In the genomic region with DNA sequence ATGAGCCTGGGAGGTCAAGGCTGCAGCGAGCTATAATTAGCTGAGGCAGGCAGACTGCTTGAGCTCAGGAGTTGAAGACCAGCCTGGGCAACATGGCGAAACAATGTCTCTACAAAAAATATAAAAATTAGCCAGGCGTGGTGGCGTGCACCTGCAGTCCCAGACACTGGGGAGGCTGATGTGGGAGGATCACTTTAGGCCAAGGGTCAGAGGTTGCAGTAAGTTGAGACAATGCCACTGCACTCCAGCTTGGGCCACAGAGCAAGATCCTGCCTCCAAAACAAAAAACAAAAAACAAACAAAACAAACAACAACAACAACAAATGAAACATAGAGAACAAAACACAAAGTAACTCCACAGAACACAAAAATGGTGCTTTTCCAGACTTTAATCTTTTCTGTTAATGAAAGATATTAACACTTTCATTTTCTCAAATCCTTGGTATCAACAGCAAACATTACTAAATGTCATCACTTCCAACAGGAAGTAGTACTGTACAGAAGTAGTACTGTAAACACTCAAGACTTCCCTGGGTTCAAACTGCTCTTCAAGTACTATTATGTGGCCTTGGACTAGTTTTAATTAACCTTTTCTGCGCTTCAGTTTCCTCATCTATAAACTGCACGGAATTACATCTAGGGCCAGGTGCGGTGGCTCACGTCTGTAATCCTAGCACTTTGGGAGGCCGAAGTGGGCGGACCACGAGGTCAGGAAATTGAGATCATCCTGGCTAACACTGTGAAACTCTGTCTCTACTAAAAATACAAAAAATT, we compare ENCODE assay signal across 21 cellular contexts. TPM values are rescaled to one million over a fixed set of nuclear protein-coding genes. Genes with fewer than 3 reads are reported as not detected.
DNase-seq lines count a peak whose midpoint lies in the region; ATAC-seq lines count a peak whose summit lies in the region.
"Had no signal": no experiment of that assay in that cellular context is flagged by ENCODE, and none has a peak within 500 bp of the region (broad histone marks: within the 10 kb centered on the region; RNA-seq: fewer than 3 reads in every experiment).

No MANE protein-coding gene starts in this region.

- WGBS in mesendoderm (ENCODE audit: extremely low coverage, insufficient coverage, low lambda C conversion rate) = no CpG with 5 or more reads among the region's 11 CpGs

- DNase-seq in T-helper 2 cell treated with Interferon-gamma antibody and Interleukin-4, amounts not matched to agents 5 μg/mL and 100 μg/mL, for 36 hours (ENCODE audit: low spot score) = no peak
- DNase-seq in T-helper 2 cell (no peak), Karpas-422 (no peak), NCI-H2107 (lab: John Stamatoyannopoulos, UW) (no peak), mesendoderm (no peak), NCI-H748 treated with DMSO at 0.1 percent for 48 hours (lab: John Stamatoyannopoulos, UW) (no peak)
- no peak for DNase-seq in activated naive CD8-positive, alpha-beta T cell treated with anti-CD3 and anti-CD28 coated beads for 36 hours
- DNase-seq in naive thymus-derived CD4-positive, alpha-beta T cell = no peak
- DNase-seq: effector CD4-positive, alpha-beta T cell; H7; heart left ventricle; KBM-7; mammary epithelial cell; NCI-H1105; RPMI8226; stimulated activated naive CD4-positive, alpha-beta T cell; uterus; WERI-Rb-1 had no signal

- peak overlapping the region; percentile 71 for H3K4me2 ChIP-seq in Karpas-422 (ENCODE audit: low read depth, low read length, poor library complexity, severe bottlenecking)
- H3K4me2 ChIP-seq in mesendoderm (ENCODE audit: low read length) = no peak overlapping the region
- H3K4me2 ChIP-seq: BLaER1 had no signal

- H3K36me3 Mint-ChIP-seq in T-helper 2 cell treated with Interferon-gamma antibody and Interleukin-4, amounts not matched to agents 5 μg/mL and 100 μg/mL, for 36 hours (ENCODE audit: low read depth) = peaks cover 60% of the 10 kb centered on the region
- peaks cover 46% of the 10 kb centered on the region for H3K36me3 Mint-ChIP-seq in activated naive CD8-positive, alpha-beta T cell treated with anti-CD3 and anti-CD28 coated beads for 36 hours
- H3K36me3 Mint-ChIP-seq in naive thymus-derived CD4-positive, alpha-beta T cell = peaks cover 13 to 59% (median 43%) of the 10 kb centered on the region in 5 donors

- no peaks in the 10 kb centered on the region for H3K9me3 ChIP-seq in Karpas-422 (ENCODE audit: low read length)
- H3K9me3 ChIP-seq in naive thymus-derived CD4-positive, alpha-beta T cell (ENCODE audit: control insufficient read depth in 2 of 3, low read length in 3 of 3) = no peaks in the 10 kb centered on the region
- H3K9me3 ChIP-seq: BLaER1, heart left ventricle, uterus had no signal

- CTCF ChIA-PET in naive thymus-derived CD4-positive, alpha-beta T cell (lab: Charles Lee) = no interaction called here

- peaks cover 59% of the 10 kb centered on the region for H3K36me3 ChIP-seq in Karpas-422 (ENCODE audit: insufficient read depth, low read length)
- H3K36me3 ChIP-seq in naive thymus-derived CD4-positive, alpha-beta T cell (ENCODE audit: control insufficient read depth in 2 of 3, insufficient read depth in 3 of 3, low read length in 3 of 3) = peaks cover 2 to 24% (median 7%) of the 10 kb centered on the region in 3 experiments
- H3K36me3 ChIP-seq in mesendoderm (ENCODE audit: control insufficient read depth, insufficient read depth, low read length) = peaks cover 1% of the 10 kb centered on the region
- H3K36me3 ChIP-seq: uterus had no signal

- no peak overlapping the region for H2BK5ac ChIP-seq in mesendoderm (ENCODE audit: low read length)

- no peak overlapping the region for H4K5ac ChIP-seq in mesendoderm (ENCODE audit: low read length)

- H2BK15ac ChIP-seq in mesendoderm (replicated peaks; ENCODE audit: low read depth) = no peak overlapping the region

- H3K4ac ChIP-seq in mesendoderm (ENCODE audit: low read depth, low read length) = no peak overlapping the region

- H3K9me3 Mint-ChIP-seq in T-helper 2 cell treated with Interferon-gamma antibody and Interleukin-4, amounts not matched to agents 5 μg/mL and 100 μg/mL, for 36 hours = no peaks in the 10 kb centered on the region
- H3K9me3 Mint-ChIP-seq in activated naive CD8-positive, alpha-beta T cell treated with anti-CD3 and anti-CD28 coated beads for 36 hours = no peaks in the 10 kb centered on the region
- H3K9me3 Mint-ChIP-seq in naive thymus-derived CD4-positive, alpha-beta T cell = no peaks in the 10 kb centered on the region
- H3K9me3 Mint-ChIP-seq: neural crest cell had no signal

- no peak overlapping the region for H3K23ac ChIP-seq in mesendoderm (ENCODE audit: low read length)

- peaks cover 99% of the 10 kb centered on the region for H3K79me2 ChIP-seq in Karpas-422 (ENCODE audit: low read length)
- peaks cover 23% of the 10 kb centered on the region for H3K79me2 ChIP-seq in mesendoderm (ENCODE audit: control insufficient read depth, insufficient read depth, low read length)

- H3K9ac ChIP-seq in Karpas-422 (ENCODE audit: low read length) (no peak overlapping the region), mesendoderm (ENCODE audit: low read length) (no peak overlapping the region)
- H3K9ac ChIP-seq: BLaER1 had no signal

- no peak overlapping the region for H3K56ac ChIP-seq in mesendoderm (ENCODE audit: low read length)

- H3K79me1 ChIP-seq in mesendoderm (ENCODE audit: low read length) = peaks cover 3% of the 10 kb centered on the region

- intact Hi-C loops in naive thymus-derived CD4-positive, alpha-beta T cell (cut with micrococcal nuclease) = no loop called here

- H3K27me3 ChIP-seq in Karpas-422 (ENCODE audit: low read length) = no peaks in the 10 kb centered on the region
- no peaks in the 10 kb centered on the region for H3K27me3 ChIP-seq in naive thymus-derived CD4-positive, alpha-beta T cell (ENCODE audit: control insufficient read depth in 2 of 2, insufficient read depth in 2 of 2, low read length in 2 of 2)
- no peaks in the 10 kb centered on the region for H3K27me3 ChIP-seq in mesendoderm (ENCODE audit: insufficient read depth, low read length, poor library complexity)
- H3K27me3 ChIP-seq: BLaER1, cardiac muscle cell, heart left ventricle, uterus had no signal

- peaks cover 45% of the 10 kb centered on the region for H3K4me1 Mint-ChIP-seq in T-helper 2 cell treated with Interferon-gamma antibody and Interleukin-4, amounts not matched to agents 5 μg/mL and 100 μg/mL, for 36 hours (ENCODE audit: low read depth)
- H3K4me1 Mint-ChIP-seq in activated naive CD8-positive, alpha-beta T cell treated with anti-CD3 and anti-CD28 coated beads for 36 hours = peaks cover 54% of the 10 kb centered on the region
- peaks cover 48 to 92% (median 84%) of the 10 kb centered on the region in 7 donors for H3K4me1 Mint-ChIP-seq in naive thymus-derived CD4-positive, alpha-beta T cell

- H3K27ac Mint-ChIP-seq in T-helper 2 cell treated with Interferon-gamma antibody and Interleukin-4, amounts not matched to agents 5 μg/mL and 100 μg/mL, for 36 hours = peak overlapping the region; percentile 78
- peak overlapping the region; percentile 12 for H3K27ac Mint-ChIP-seq in activated naive CD8-positive, alpha-beta T cell treated with anti-CD3 and anti-CD28 coated beads for 36 hours
- peak overlapping the region in 7 of 9 donors; percentile 6 to 70 (median 53) for H3K27ac Mint-ChIP-seq in naive thymus-derived CD4-positive, alpha-beta T cell

- no peak for ATAC-seq in naive thymus-derived CD4-positive, alpha-beta T cell

- no peaks in the 10 kb centered on the region for H3K9me2 ChIP-seq in Karpas-422 (replicated peaks; ENCODE audit: insufficient read depth, low read length)

- H2BK120ac ChIP-seq in mesendoderm (ENCODE audit: low read depth, low read length) = no peak overlapping the region

- peaks cover 4% of the 10 kb centered on the region; the same call in 1 of the 2 replicates for H4K20me1 ChIP-seq in Karpas-422 (ENCODE audit: insufficient read depth, low read depth, low read length)

- peaks cover 94% of the 10 kb centered on the region for H3K4me1 ChIP-seq in Karpas-422 (ENCODE audit: low read length)
- peaks cover 8 to 12% of the 10 kb centered on the region in 2 donors for H3K4me1 ChIP-seq in naive thymus-derived CD4-positive, alpha-beta T cell (ENCODE audit: control insufficient read depth in 2 of 2, insufficient read depth in 2 of 2, low read length in 2 of 2)
- H3K4me1 ChIP-seq in mesendoderm (ENCODE audit: control insufficient read depth, low read depth, low read length) = no peaks in the 10 kb centered on the region
- H3K4me1 ChIP-seq: uterus had no signal

- POLR2A ChIA-PET in naive thymus-derived CD4-positive, alpha-beta T cell (lab: Charles Lee) = no interaction called here

- no peaks in the 10 kb centered on the region for H3K27me3 Mint-ChIP-seq in T-helper 2 cell treated with Interferon-gamma antibody and Interleukin-4, amounts not matched to agents 5 μg/mL and 100 μg/mL, for 36 hours (ENCODE audit: low read depth)
- H3K27me3 Mint-ChIP-seq in activated naive CD8-positive, alpha-beta T cell treated with anti-CD3 and anti-CD28 coated beads for 36 hours = no peaks in the 10 kb centered on the region
- H3K27me3 Mint-ChIP-seq in naive thymus-derived CD4-positive, alpha-beta T cell = no peaks in the 10 kb centered on the region

- no peak overlapping the region for H3K4me3 ChIP-seq in Karpas-422 (ENCODE audit: low read length)
- no peak overlapping the region for H3K4me3 ChIP-seq in naive thymus-derived CD4-positive, alpha-beta T cell (ENCODE audit: low read length)
- H3K4me3 ChIP-seq in mesendoderm (ENCODE audit: low read length) = no peak overlapping the region
- H3K4me3 ChIP-seq: BLaER1, cardiac muscle cell, heart left ventricle, uterus had no signal

- no peak overlapping the region for H2AFZ ChIP-seq in Karpas-422 (ENCODE audit: low read length)

- H3K27ac ChIP-seq in Karpas-422 (ENCODE audit: low read length) (peak overlapping the region; percentile 92), mesendoderm (ENCODE audit: low read depth, low read length) (no peak overlapping the region)
- no peak overlapping the region for H3K27ac ChIP-seq in naive thymus-derived CD4-positive, alpha-beta T cell (ENCODE audit: low read depth, low read length)
- H3K27ac ChIP-seq: BLaER1, cardiac muscle cell, uterus, WERI-Rb-1 had no signal

- no peak overlapping the region for H4K8ac ChIP-seq in mesendoderm (ENCODE audit: low read depth, low read length)

- no peak overlapping the region for H2AK5ac ChIP-seq in mesendoderm (ENCODE audit: low read length)

- H3K4me3 Mint-ChIP-seq in T-helper 2 cell treated with Interferon-gamma antibody and Interleukin-4, amounts not matched to agents 5 μg/mL and 100 μg/mL, for 36 hours = no peak overlapping the region
- no peak overlapping the region for H3K4me3 Mint-ChIP-seq in activated naive CD8-positive, alpha-beta T cell treated with anti-CD3 and anti-CD28 coated beads for 36 hours
- H3K4me3 Mint-ChIP-seq in naive thymus-derived CD4-positive, alpha-beta T cell = peak overlapping the region in 1 of 10 donors; percentile 42
- H3K4me3 Mint-ChIP-seq: neural crest cell had no signal

- H3K18ac ChIP-seq in mesendoderm (ENCODE audit: low read length) = no peak overlapping the region

RNA-seq across cellular contexts. Expression of a gene that starts 27.9 kb away (rescaled TPM):
- total RNA-seq in Karpas-422 (2014; rRNA removed; shearing (Covaris generic); ENCODE audit: low replicate concordance) = 60.1 and 80.3 TPM in 2 replicates
- 100 to 1,000 TPM; 107 to 108 TPM for total RNA-seq in activated naive CD8-positive, alpha-beta T cell treated with anti-CD3 and anti-CD28 coated beads for 36 hours
- 100 to 1,000 TPM; 105 to 178 (median 137) TPM for total RNA-seq in naive thymus-derived CD4-positive, alpha-beta T cell
- polyA plus RNA-seq in naive thymus-derived CD4-positive, alpha-beta T cell = 10 to 100 TPM; 19.2 to 20.1 TPM
- 41.5 TPM for polyA plus RNA-seq in mesendoderm (2013, experiment 1 of 2)
- 40.2 TPM for polyA plus RNA-seq in mesendoderm (2013, experiment 2 of 2)

Comparison
In these comparisons a context has a peak if more than half of its experiments do, and no peak if none do; other contexts are left out.
1. H3K27ac Mint-ChIP-seq: peak in every context shown above with its lines; median percentile 78 in T-helper 2 cell treated with Interferon-gamma antibody and Interleukin-4, amounts not matched to agents 5 μg/mL and 100 μg/mL, for 36 hours; 53 in naive thymus-derived CD4-positive, alpha-beta T cell; 12 in activated naive CD8-positive, alpha-beta T cell treated with anti-CD3 and anti-CD28 coated beads for 36 hours.